ENCODE assay signal across 8 cellular contexts in the genomic region with DNA sequence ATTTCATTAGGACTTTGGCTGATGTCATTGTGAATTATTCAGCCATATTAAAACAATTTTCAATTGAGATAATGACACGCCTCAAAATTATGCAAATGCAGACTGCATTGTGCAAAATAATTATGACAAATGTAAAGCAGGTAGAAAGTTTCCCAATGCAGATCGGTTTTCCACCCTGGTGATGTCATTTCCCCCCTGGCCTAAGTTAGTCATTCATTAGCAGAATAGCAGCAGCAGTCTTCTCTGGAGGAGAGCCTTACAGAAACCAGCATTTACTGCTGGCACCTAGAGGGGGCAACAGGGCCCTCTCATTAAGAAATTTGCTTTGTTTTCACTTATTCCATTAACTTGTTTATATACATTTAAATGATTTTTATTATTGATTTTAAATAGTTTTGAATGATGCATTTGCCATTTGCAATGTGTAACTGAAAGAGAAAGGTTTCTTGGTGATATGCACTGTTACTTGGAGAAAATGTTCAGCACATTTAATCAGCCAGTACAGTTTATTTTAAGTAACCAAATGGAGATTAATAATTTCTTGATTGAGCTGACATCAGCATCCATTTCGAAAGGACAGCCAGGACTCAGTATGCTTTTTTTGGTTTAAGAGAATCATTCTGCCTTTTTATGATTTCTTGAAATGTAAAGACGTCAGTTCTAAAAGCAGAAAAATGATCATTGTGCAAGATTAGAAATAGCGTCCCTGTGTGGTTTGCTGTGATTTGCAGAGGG. TPM values are rescaled to one million over a fixed set of nuclear protein-coding genes. Genes with fewer than 3 reads are reported as not detected.
A peak's percentile ranks its signal among the peaks of the same experiment; 100 is the strongest.
DNase-seq lines count a peak whose midpoint lies in the region; ATAC-seq, FAIRE-seq and TF ChIP-seq lines count a peak whose summit lies in the region.

No MANE protein-coding gene starts in this region.

- no peaks in the 10 kb centered on the region for H3K9me3 ChIP-seq in psoas muscle

- H3K4me3 ChIP-seq in AG04449 (ENCODE audit: low read depth, low read length) (peak overlapping the region; percentile 81), psoas muscle (peak overlapping the region; percentile 98)

- CTCF ChIA-PET in AG04449 (lab: Yijun Ruan, JAX): interaction anchor here (1.0 to 3.4 kb wide), 4 partner anchors 9 to 340 kb away, joined by 5 to 26 read pairs (median 8); no protein-coding TSS in a partner anchor

- DNase-seq in AG04449 (ENCODE audit: low read depth, low spot score): no peak
- DNase-seq in GM12891 (ENCODE audit: insufficient read length, low spot score): no peak
- DNase-seq in NCI-H1694 (lab: John Stamatoyannopoulos, UW): peak; percentile 6
- DNase-seq in activated T-cell treated with anti-CD3 and anti-CD28 coated beads for 4 hours: peak; percentile 55
- DNase-seq in fibroblast of the conjunctiva (ENCODE audit: low read depth): peak; percentile 56
- no peak for DNase-seq in psoas muscle
- no peak for DNase-seq in RPMI8226

- H3K27ac ChIP-seq in psoas muscle: peak overlapping the region; percentile 98

- POLR2A ChIA-PET in AG04449 (lab: Yijun Ruan, JAX): no interaction called here

- peaks cover 9% of the 10 kb centered on the region for H3K4me1 ChIP-seq in psoas muscle

- TF ChIP-seq CTCF in AG04449 (IDR thresholded peaks at IDR 0.05; ENCODE audit: insufficient read depth, low read length, missing control alignments) (peak; percentile 15), psoas muscle (IDR thresholded peaks at IDR 0.05) (peak; percentile 2)

- no peaks in the 10 kb centered on the region for H3K27me3 ChIP-seq in psoas muscle (ENCODE audit: insufficient read depth in 3 of 3, low read length in 2 of 3)

- intact Hi-C loops in psoas muscle (cut with DNase I): loop anchor here (5.0 to 10.0 kb wide), 3 partner anchors 87 to 177 kb away; no protein-coding TSS in a partner anchor

- H3K36me3 ChIP-seq in psoas muscle (ENCODE audit: insufficient read depth in 1 of 2, low read depth in 1 of 2): no peaks in the 10 kb centered on the region

- TF ChIP-seq POLR2A in GM12891 (IDR thresholded peaks at IDR 0.05; ENCODE audit: low read depth, low read length): no peak

- peak; percentile 62 for FAIRE-seq in GM12891 (lab: Jason Lieb, UNC)

- 45 to 59% (median 54%) methylated on average over 5 of the region's 5 CpGs for WGBS in psoas muscle, 3 donors

- ATAC-seq in HG02759 (IDR thresholded peaks at IDR 0.05; ENCODE audit: unreplicated experiment) (peak; percentile 36), psoas muscle (peak; percentile 31 to 56 (median 45))

TF ChIP-seq in GM12891, 5 proteins besides CTCF, POLR2A, EP300 and RAD21:
- no peak for TF ChIP-seq TAF1 (IDR thresholded peaks at IDR 0.05; ENCODE audit: low read depth, low read length)
- no peak for TF ChIP-seq SPI1 (IDR thresholded peaks at IDR 0.05; ENCODE audit: low read depth, low read length)
- TF ChIP-seq PAX5 (IDR thresholded peaks at IDR 0.05; ENCODE audit: insufficient read depth, low read length, severe bottlenecking): no peak
- TF ChIP-seq POU2F2 (IDR thresholded peaks at IDR 0.05; ENCODE audit: low read depth, low read length): no peak
- TF ChIP-seq POLR2AphosphoS5 (IDR thresholded peaks at IDR 0.05; ENCODE audit: low read depth, low read length): no peak

RNA-seq across cellular contexts. Expression of gene ARID5B, which starts 3.4 kb away (rescaled TPM):
- 1.9 TPM for polyA plus RNA-seq in GM12891 (2012; ENCODE audit: low read depth, missing spikeins)
- total RNA-seq in psoas muscle: 100 to 1,000 TPM in 2 of 4 donors, 10 to 100 TPM in 2; 47.7 to 166 (median 104) TPM
- polyA plus RNA-seq in psoas muscle: 10 to 100 TPM in 2 of 3 donors, 1 to 10 TPM in 1; 8.5 to 93.0 (median 75.9) TPM

Comparison
In these comparisons a context has a peak if more than half of its experiments do, and no peak if none do; other contexts are left out.
1. DNase-seq: peak in NCI-H1694 (single experiment), activated T-cell treated with anti-CD3 and anti-CD28 coated beads for 4 hours (single experiment) and fibroblast of the conjunctiva (single experiment); none in AG04449 (single experiment), GM12891 (single experiment), psoas muscle (0 of 2) and RPMI8226 (single experiment).